24 cellular contexts compared by ENCODE assay signal in the genomic region with DNA sequence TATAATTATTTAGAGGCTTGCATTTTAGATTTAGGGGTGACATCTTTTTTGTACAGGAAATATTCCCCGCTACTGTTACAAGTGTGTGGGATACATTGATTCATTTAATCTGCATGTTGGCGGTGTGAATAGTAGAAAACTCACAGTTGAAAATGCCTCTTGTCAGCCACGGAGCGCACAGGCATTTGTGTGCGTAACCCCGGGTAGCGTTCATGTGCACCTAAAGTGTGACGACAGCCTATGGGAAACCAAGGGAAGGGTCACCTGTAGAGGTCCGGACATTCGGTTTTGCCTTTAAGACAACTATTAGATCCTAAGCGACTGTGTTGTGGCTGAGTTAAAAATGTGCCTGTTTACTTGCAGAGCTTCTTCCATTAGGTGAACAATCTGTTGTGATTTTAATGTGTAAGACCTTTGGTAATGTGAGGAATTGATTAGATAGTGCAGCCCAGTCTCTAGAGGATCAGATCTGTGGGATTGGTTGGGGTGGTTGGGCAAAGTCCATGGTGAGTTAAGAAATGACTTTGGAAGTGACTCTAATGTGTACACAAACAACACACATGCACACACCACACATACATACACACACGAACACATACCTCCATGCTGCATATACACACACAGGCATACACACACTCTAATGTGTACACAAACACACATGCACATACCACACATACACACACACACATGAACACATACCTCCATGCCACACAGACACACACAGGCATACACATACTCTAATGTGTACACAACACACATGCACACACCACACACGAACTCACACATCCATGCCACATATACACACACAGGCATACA.
"Had no signal": no experiment of that assay in that cellular context is flagged by ENCODE, and none has a peak within 500 bp of the region (broad histone marks: within the 10 kb centered on the region; RNA-seq: fewer than 3 reads in every experiment).

No MANE protein-coding gene starts in this region.

- H3K27ac ChIP-seq: body of pancreas, sigmoid colon, thoracic aorta, upper lobe of left lung had no signal

- H3K4me3 Mint-ChIP-seq: activated naive CD8-positive, alpha-beta T cell treated with anti-CD3 and anti-CD28 coated beads, Interleukin-2, amount 50 U/mL, for 24 hours; nephron; T-helper 1 cell treated with Interleukin-12 subunit alpha and Interleukin-12 subunit beta and Interleukin-4 antibody, amounts not matched to agents 30 μg/mL and 1 μg/mL, for 36 hours had no signal

- FAIRE-seq: frontal cortex had no signal

- H3K4me1 ChIP-seq: body of pancreas, sigmoid colon had no signal

- H3K27me3 Mint-ChIP-seq: activated naive CD8-positive, alpha-beta T cell treated with anti-CD3 and anti-CD28 coated beads, Interleukin-2, amount 50 U/mL, for 24 hours had no signal

- ATAC-seq: activated naive CD8-positive, alpha-beta T cell treated with anti-CD3 and anti-CD28 coated beads, Interleukin-2, amount 50 U/mL, for 24 hours; body of pancreas; left ventricle myocardium superior had no signal

- DNase-seq: activated CD4-positive, alpha-beta T cell treated with anti-CD3 and anti-CD28 coated beads for 4 hours; activated CD4-positive, alpha-beta T cell treated with anti-CD3 and anti-CD28 coated beads, Interleukin-2, amount 50 U/mL, for 48 hours; activated CD4-positive, CD25-positive, alpha-beta regulatory T cell; activated gamma-delta T cell; activated naive CD4-positive, alpha-beta T cell treated with anti-CD3 and anti-CD28 coated beads, Interleukin-2, amount 50 U/mL, for 16 hours; activated naive CD8-positive, alpha-beta T cell treated with anti-CD3 and anti-CD28 coated beads, Interleukin-2, amount 50 U/mL, for 24 hours; activated T-cell treated with anti-CD3 and anti-CD28 coated beads, Interleukin-2, amount 50 U/mL, for 48 hours; anterior cingulate cortex; body of pancreas; caudate nucleus; dermis blood vessel endothelial cell; effector memory CD4-positive, alpha-beta T cell; glutamatergic neuron; hippocampal formation; left ventricle myocardium superior; occipital lobe; sigmoid colon; stimulated activated CD4-positive, alpha-beta T cell treated with anti-CD3 and anti-CD28 coated beads, Interleukin-2, amount 100 ng/mL, for 48 hours; stimulated activated naive CD4-positive, alpha-beta T cell; upper lobe of left lung had no signal

- H3K9me3 Mint-ChIP-seq: activated naive CD8-positive, alpha-beta T cell treated with anti-CD3 and anti-CD28 coated beads, Interleukin-2, amount 50 U/mL, for 24 hours; nephron; T-helper 1 cell treated with Interleukin-12 subunit alpha and Interleukin-12 subunit beta and Interleukin-4 antibody, amounts not matched to agents 30 μg/mL and 1 μg/mL, for 36 hours had no signal

- H3K4me1 Mint-ChIP-seq: activated naive CD8-positive, alpha-beta T cell treated with anti-CD3 and anti-CD28 coated beads, Interleukin-2, amount 50 U/mL, for 24 hours had no signal

- H3K4me3 ChIP-seq: body of pancreas, sigmoid colon, thoracic aorta, upper lobe of left lung had no signal

- H3K9me3 ChIP-seq: body of pancreas, sigmoid colon, thoracic aorta, upper lobe of left lung had no signal

- H3K27ac Mint-ChIP-seq: activated naive CD8-positive, alpha-beta T cell treated with anti-CD3 and anti-CD28 coated beads, Interleukin-2, amount 50 U/mL, for 24 hours; T-helper 1 cell treated with Interleukin-12 subunit alpha and Interleukin-12 subunit beta and Interleukin-4 antibody, amounts not matched to agents 30 μg/mL and 1 μg/mL, for 36 hours had no signal

- H3K27me3 ChIP-seq: body of pancreas, sigmoid colon, upper lobe of left lung had no signal
